ENCODE assay signal across 2 cellular contexts in genomic region chr6:43878127-43878634, GRCh38.
TF ChIP-seq lines count a peak whose summit lies in the region.

No MANE protein-coding gene starts in this region.

TF ChIP-seq in GM23338, 12 proteins besides CTCF, POLR2A, EP300 and RAD21:
- no peak for TF ChIP-seq EZH2phosphoT487 (IDR thresholded peaks at IDR 0.05; ENCODE audit: unreplicated experiment)
- no peak for TF ChIP-seq STAT1 (IDR thresholded peaks at IDR 0.05; ENCODE audit: unreplicated experiment)
- no peak for TF ChIP-seq ETS1 (IDR thresholded peaks at IDR 0.05)

TF ChIP-seq in H1, 55 proteins besides CTCF, POLR2A, EP300 and RAD21 (continued from another document):
- TF ChIP-seq SIX5 (IDR thresholded peaks at IDR 0.05; ENCODE audit: low read depth, low read length) (no peak), KDM4A (IDR thresholded peaks at IDR 0.05; ENCODE audit: low read depth, low read length, severe bottlenecking) (no peak), RNF2 (IDR thresholded peaks at IDR 0.05; ENCODE audit: borderline replicate concordance, low read depth, low read length, missing control alignments, poor library complexity, severe bottlenecking) (no peak), KDM5A (IDR thresholded peaks at IDR 0.05; ENCODE audit: low read length) (no peak), CHD1 (IDR thresholded peaks at IDR 0.05; ENCODE audit: low read depth, low read length) (no peak), CREB1 (IDR thresholded peaks at IDR 0.05) (no peak), ZNF274 (IDR thresholded peaks at IDR 0.05; ENCODE audit: borderline replicate concordance, extremely low read depth, low read length) (no peak), CEBPB (IDR thresholded peaks at IDR 0.05; ENCODE audit: low read depth, low read length) (no peak), MAX (IDR thresholded peaks at IDR 0.05) (no peak), SIRT6 (IDR thresholded peaks at IDR 0.05; ENCODE audit: low read length) (no peak), TAF7 (optimal IDR thresholded peaks at IDR 0.05; ENCODE audit: borderline replicate concordance, low read depth, low read length) (no peak), TAF1 (IDR thresholded peaks at IDR 0.05; ENCODE audit: low read depth, low read length) (no peak), TBP (IDR thresholded peaks at IDR 0.05; ENCODE audit: low read depth, low read length) (no peak)
